ENCODE assay signal across 10 cellular contexts in genomic region chr3:196757876-196758739, GRCh38. TPM values are rescaled to one million over a fixed set of nuclear protein-coding genes. Genes with fewer than 3 reads are reported as not detected.
DNase-seq lines count a peak whose midpoint lies in the region; ATAC-seq lines count a peak whose summit lies in the region.
"Had no signal": no experiment of that assay in that cellular context is flagged by ENCODE, and none has a peak within 500 bp of the region (broad histone marks: within the 10 kb centered on the region; RNA-seq: fewer than 3 reads in every experiment).

No MANE protein-coding gene starts in this region.

- no peak overlapping the region for H3K4me3 Mint-ChIP-seq in activated naive CD8-positive, alpha-beta T cell treated with anti-CD3 and anti-CD28 coated beads, Interleukin-2, amount 10 ng/mL, durations not matched to agents 7 days and 5 days

- H3K9me3 Mint-ChIP-seq in activated naive CD8-positive, alpha-beta T cell treated with anti-CD3 and anti-CD28 coated beads, Interleukin-2, amount 10 ng/mL, durations not matched to agents 7 days and 5 days: peaks cover 7% of the 10 kb centered on the region

- no peaks in the 10 kb centered on the region for H3K27me3 Mint-ChIP-seq in activated naive CD8-positive, alpha-beta T cell treated with anti-CD3 and anti-CD28 coated beads, Interleukin-2, amount 10 ng/mL, durations not matched to agents 7 days and 5 days

- DNase-seq in left ventricle myocardium superior (no peak), cardiac septum (ENCODE audit: low spot score) (no peak), glomerular visceral epithelial cell (ENCODE audit: extremely low spot score) (peak; percentile 66), NCI-H1417 treated with DMSO at 0.1 percent for 48 hours (lab: John Stamatoyannopoulos, UW) (no peak), NCI-H1105 (lab: John Stamatoyannopoulos, UW) (no peak)
- no peak for DNase-seq in activated naive CD8-positive, alpha-beta T cell treated with anti-CD3 and anti-CD28 coated beads, Interleukin-2, amount 10 ng/mL, durations not matched to agents 7 days and 5 days
- DNase-seq: DND-41, NCI-H510A treated with DMSO at 0.1 percent for 48 hours had no signal

- intact Hi-C loops in left ventricle myocardium superior (cut with micrococcal nuclease): no loop called here
- intact Hi-C loops in cardiac septum (cut with DNase I): no loop called here

- H3K27ac Mint-ChIP-seq in activated naive CD8-positive, alpha-beta T cell treated with anti-CD3 and anti-CD28 coated beads, Interleukin-2, amount 10 ng/mL, durations not matched to agents 7 days and 5 days: peak overlapping the region; percentile 17

- POLR2A ChIA-PET in activated naive CD8-positive, alpha-beta T cell treated with anti-CD3 and anti-CD28 coated beads, Interleukin-2, amount 10 ng/mL, durations not matched to agents 7 days and 5 days (lab: Charles Lee): interaction anchor here (0.7 to 1.6 kb wide), 2 partner anchors 17 to 214 kb away, joined by 3 to 4 read pairs; no protein-coding TSS in a partner anchor

- H3K4me1 Mint-ChIP-seq in activated naive CD8-positive, alpha-beta T cell treated with anti-CD3 and anti-CD28 coated beads, Interleukin-2, amount 10 ng/mL, durations not matched to agents 7 days and 5 days: peaks cover 29% of the 10 kb centered on the region

- peaks cover 59% of the 10 kb centered on the region for H3K36me3 Mint-ChIP-seq in activated naive CD8-positive, alpha-beta T cell treated with anti-CD3 and anti-CD28 coated beads, Interleukin-2, amount 10 ng/mL, durations not matched to agents 7 days and 5 days

- ATAC-seq in left ventricle myocardium superior: peak; percentile 47
- no peak for ATAC-seq in activated naive CD8-positive, alpha-beta T cell treated with anti-CD3 and anti-CD28 coated beads, Interleukin-2, amount 10 ng/mL, durations not matched to agents 7 days and 5 days (ENCODE audit: low read depth)
- no peak for ATAC-seq in GM21825 (IDR thresholded peaks at IDR 0.05; ENCODE audit: unreplicated experiment)
- no peak for ATAC-seq in HG03460 (IDR thresholded peaks at IDR 0.05; ENCODE audit: unreplicated experiment)

RNA-seq across cellular contexts. Expression of gene PAK2, which starts 18.5 kb away (rescaled TPM):
- total RNA-seq in left ventricle myocardium superior (43.5 TPM), cardiac septum (43.3 TPM)
- total RNA-seq in activated naive CD8-positive, alpha-beta T cell treated with anti-CD3 and anti-CD28 coated beads, Interleukin-2, amount 10 ng/mL, durations not matched to agents 7 days and 5 days: 10 to 100 TPM; 77.2 to 81.3 TPM

RNA-seq across cellular contexts. Expression of gene PIGX, which starts 45.9 kb away (rescaled TPM):
- total RNA-seq in left ventricle myocardium superior (14.1 TPM), cardiac septum (16.9 TPM)
- 10 to 100 TPM; 32.6 to 33.5 TPM for total RNA-seq in activated naive CD8-positive, alpha-beta T cell treated with anti-CD3 and anti-CD28 coated beads, Interleukin-2, amount 10 ng/mL, durations not matched to agents 7 days and 5 days

RNA-seq across cellular contexts. Expression of gene CEP19, which starts 46.1 kb away (rescaled TPM):
- total RNA-seq in left ventricle myocardium superior (1.0 TPM), cardiac septum (1.2 TPM)
- total RNA-seq in activated naive CD8-positive, alpha-beta T cell treated with anti-CD3 and anti-CD28 coated beads, Interleukin-2, amount 10 ng/mL, durations not matched to agents 7 days and 5 days: 1 to 10 TPM; 4.8 to 5.7 TPM
